Comparison of ENCODE assay signal across 8 cellular contexts in genomic region chrX:17788439-17788838, GRCh38. TPM values are rescaled to one million over a fixed set of nuclear protein-coding genes. Genes with fewer than 3 reads are reported as not detected.
DNase-seq lines count a peak whose midpoint lies in the region; ATAC-seq and TF ChIP-seq lines count a peak whose summit lies in the region.

No MANE protein-coding gene starts in this region.

- H3K79me2 ChIP-seq in hepatocyte, result no peaks in the 10 kb centered on the region

- H3K9me3 ChIP-seq in hepatocyte (ENCODE audit: low read depth), result no peaks in the 10 kb centered on the region

- no peaks in the 10 kb centered on the region for H4K20me1 ChIP-seq in hepatocyte (ENCODE audit: insufficient read depth, poor library complexity, severe bottlenecking)

- H3K9me2 ChIP-seq in hepatocyte (replicated peaks; ENCODE audit: insufficient read depth), result no peaks in the 10 kb centered on the region

- no peaks in the 10 kb centered on the region for H3K36me3 ChIP-seq in hepatocyte (replicated peaks; ENCODE audit: insufficient read depth, low read depth)

- no peak overlapping the region for H3K4me3 ChIP-seq in hepatocyte

- in situ Hi-C loops in SK-MEL-5 (cut with HindIII; ENCODE audit: low pct_unique_long_range_greater_than_20kb, low sequenced_read_pairs), result no loop called here

- no peak overlapping the region for H3K27ac ChIP-seq in hepatocyte

- H3K4me2 ChIP-seq in hepatocyte, result no peak overlapping the region

- ATAC-seq in HG03342 (IDR thresholded peaks at IDR 0.05; ENCODE audit: unreplicated experiment) (peak; percentile 56), HG03280 (IDR thresholded peaks at IDR 0.05; ENCODE audit: unreplicated experiment) (no peak)

- H2AFZ ChIP-seq in hepatocyte, result no peak overlapping the region

- H3K27me3 ChIP-seq in hepatocyte, result no peaks in the 10 kb centered on the region

- 24% methylated on average over 4 of the region's 4 CpGs for WGBS in hepatocyte (ENCODE audit: low lambda C conversion rate, missing lambda C conversion rate)

- H3K4me1 ChIP-seq in hepatocyte (ENCODE audit: insufficient read depth), result no peaks in the 10 kb centered on the region

- DNase-seq in DMS 273 (lab: John Stamatoyannopoulos, UW; ENCODE audit: unreplicated experiment) (peak; percentile 72), SK-MEL-5 (ENCODE audit: low read depth, low spot score) (peak; percentile 52), amniotic stem cell (lab: John Stamatoyannopoulos, UW) (peak; percentile 0), hepatocyte (ENCODE audit: low spot score) (peak; percentile 40), mesenteric fat pad (ENCODE audit: low spot score) (no peak)
- peak; percentile 36 for DNase-seq in stimulated activated CD4-positive, alpha-beta T cell treated with anti-CD3 and anti-CD28 coated beads, Interleukin-1b, Interleukin-23, amount 100 ng/mL, for 48 hours

- peak; percentile 58 for TF ChIP-seq CTCF in hepatocyte (IDR thresholded peaks at IDR 0.05; ENCODE audit: poor library complexity)

RNA-seq across cellular contexts. Expression of gene SCML1, which starts 51.1 kb away (rescaled TPM):
- total RNA-seq in SK-MEL-5 (2014; rRNA removed; shearing (Covaris generic)), result 5.6 and 6.0 TPM in 2 replicates
- 5.1 and 9.0 TPM in 2 replicates for polyA plus RNA-seq in SK-MEL-5 (2015; cell fraction: cytosol; rRNA removed)
- polyA plus RNA-seq in SK-MEL-5 (2015; cell fraction: nucleus; rRNA removed), result 47.2 and 48.5 TPM in 2 replicates
- total RNA-seq in hepatocyte, result 21.8 and 23.7 TPM in 2 replicates
- 17.0 and 19.1 TPM in 2 replicates for polyA plus RNA-seq in hepatocyte
- 15.4 TPM for total RNA-seq in mesenteric fat pad
